ENCODE assay signal across 16 cellular contexts in genomic region chr2:196247979-196248286, GRCh38.
A peak's percentile ranks its signal among the peaks of the same experiment; 100 is the strongest.
DNase-seq lines count a peak whose midpoint lies in the region; ATAC-seq and TF ChIP-seq lines count a peak whose summit lies in the region.
"Had no signal": no experiment of that assay in that cellular context is flagged by ENCODE, and none has a peak within 500 bp of the region (broad histone marks: within the 10 kb centered on the region; RNA-seq: fewer than 3 reads in every experiment).

No MANE protein-coding gene starts in this region.

- H3K36me3 Mint-ChIP-seq in MCF 10A (ENCODE audit: insufficient read depth, unreplicated experiment) = peaks cover 6% of the 10 kb centered on the region

- H3K27ac Mint-ChIP-seq in MCF 10A (ENCODE audit: low read depth, unreplicated experiment) = no peak overlapping the region

- peaks cover 23% of the 10 kb centered on the region for H3K4me1 Mint-ChIP-seq in MCF 10A (ENCODE audit: insufficient read depth, unreplicated experiment)
- H3K4me1 Mint-ChIP-seq: neural crest cell had no signal

- TF ChIP-seq CTCF in breast epithelium (IDR thresholded peaks at IDR 0.05) (no peak), MCF 10A (IDR thresholded peaks at IDR 0.05; ENCODE audit: unreplicated experiment) (no peak), lower lobe of right lung (IDR thresholded peaks at IDR 0.05) (no peak), tibial artery (IDR thresholded peaks at IDR 0.05) (no peak)

- intact Hi-C loops in breast epithelium (cut with DNase I; ENCODE audit: low total_unique reads) = loop anchor here (5.0 kb wide), 1 partner anchor 1264 kb away; no protein-coding TSS in a partner anchor
- intact Hi-C loops in MCF 10A (cut with micrococcal nuclease) = no loop called here
- intact Hi-C loops in lower lobe of right lung (cut with DNase I) = no loop called here
- intact Hi-C loops in tibial artery (cut with DNase I; ENCODE audit: low total_unique reads) = no loop called here

- H3K4me1 ChIP-seq in breast epithelium (no peaks in the 10 kb centered on the region), lower lobe of right lung (peaks cover 39% of the 10 kb centered on the region), tibial artery (peaks cover 0 to 50% (median 16%) of the 10 kb centered on the region in 4 donors)

- H3K27ac ChIP-seq in breast epithelium = peak overlapping the region; percentile 58 to 71
- peak overlapping the region; percentile 48 for H3K27ac ChIP-seq in SK-N-MC
- peak overlapping the region; percentile 4 for H3K27ac ChIP-seq in lower lobe of right lung
- peak overlapping the region; percentile 51 to 78 for H3K27ac ChIP-seq in tibial artery

- CTCF ChIA-PET in MCF 10A (lab: Yijun Ruan, JAX) = interaction anchor here (0.6 to 0.7 kb wide), 4 partner anchors 19 to 672 kb away, joined by 3 to 5 read pairs (median 4); no protein-coding TSS in a partner anchor

- H3K27me3 ChIP-seq in breast epithelium = no peaks in the 10 kb centered on the region
- no peaks in the 10 kb centered on the region for H3K27me3 ChIP-seq in lower lobe of right lung (ENCODE audit: low read depth)
- H3K27me3 ChIP-seq in tibial artery = no peaks in the 10 kb centered on the region

- peak overlapping the region in 1 of 3 donors; percentile 6 for H3K4me3 ChIP-seq in breast epithelium
- H3K4me3 ChIP-seq in SK-N-MC = no peak overlapping the region
- no peak overlapping the region for H3K4me3 ChIP-seq in lower lobe of right lung
- no peak overlapping the region for H3K4me3 ChIP-seq in tibial artery

- no peaks in the 10 kb centered on the region for H3K36me3 ChIP-seq in breast epithelium
- H3K36me3 ChIP-seq in SK-N-MC (ENCODE audit: insufficient read depth, low read length) = no peaks in the 10 kb centered on the region
- no peaks in the 10 kb centered on the region for H3K36me3 ChIP-seq in lower lobe of right lung
- no peaks in the 10 kb centered on the region for H3K36me3 ChIP-seq in tibial artery

- ATAC-seq in lower lobe of right lung = no peak
- no peak for ATAC-seq in GM21619 (IDR thresholded peaks at IDR 0.05; ENCODE audit: unreplicated experiment)

- H3K4me3 Mint-ChIP-seq in MCF 10A (ENCODE audit: unreplicated experiment) = no peak overlapping the region
- H3K4me3 Mint-ChIP-seq: neural crest cell had no signal

- H3K27me3 Mint-ChIP-seq in MCF 10A (ENCODE audit: insufficient read depth, unreplicated experiment) = no peaks in the 10 kb centered on the region

- no peaks in the 10 kb centered on the region for H3K9me3 Mint-ChIP-seq in MCF 10A (ENCODE audit: unreplicated experiment)
- H3K9me3 Mint-ChIP-seq: neural crest cell had no signal

- H3K9ac ChIP-seq in SK-N-MC (ENCODE audit: insufficient read length) = no peak overlapping the region

- H3K9me3 ChIP-seq in breast epithelium (no peaks in the 10 kb centered on the region), SK-N-MC (ENCODE audit: low read depth, low read length) (no peaks in the 10 kb centered on the region), lower lobe of right lung (no peaks in the 10 kb centered on the region), tibial artery (no peaks in the 10 kb centered on the region)

- POLR2A ChIA-PET in MCF 10A (lab: Yijun Ruan, JAX) = interaction anchor here (0.6 kb wide), 1 partner anchor 42 kb away, joined by 4 read pairs; no protein-coding TSS in a partner anchor

- no peak for DNase-seq in breast epithelium (ENCODE audit: low spot score in 2 of 2)
- no peak for DNase-seq in MCF 10A (ENCODE audit: unreplicated experiment)
- no peak for DNase-seq in SK-N-MC (ENCODE audit: low read depth, low spot score)
- DNase-seq in lower lobe of right lung = no peak
- no peak for DNase-seq in tibial artery
- DNase-seq in DMS79 treated with DMSO at 0.1 percent for 48 hours (lab: John Stamatoyannopoulos, UW) = no peak
- no peak for DNase-seq in iPS-NIHi7 (ENCODE audit: extremely low spot score)
- DNase-seq: ACHN; activated CD4-positive, alpha-beta T cell treated with anti-CD3 and anti-CD28 coated beads, Interleukin-2, amount 50 U/mL, for 1 hour; activated effector memory CD4-positive, alpha-beta T cell treated with anti-CD3 and anti-CD28 coated beads, Interleukin-2, amount 50 U/mL, for 16 hours; caudate nucleus; NCI-H146; NCI-H69; small intestine had no signal

- TF ChIP-seq POLR2A in breast epithelium (IDR thresholded peaks at IDR 0.05) = no peak

- BruUV-seq in MCF 10A (replicated peaks; lab: Mats Ljungman, UMichigan) = no TSS peak

Comparison
In these comparisons a context has a peak if more than half of its experiments do, and no peak if none do; other contexts are left out.
1. H3K27ac ChIP-seq: peak in every context shown above with its lines; median percentile 64 in breast epithelium; 64 in tibial artery; 48 in SK-N-MC; 4 in lower lobe of right lung.